ENCODE assay signal across 8 cellular contexts in the genomic region with DNA sequence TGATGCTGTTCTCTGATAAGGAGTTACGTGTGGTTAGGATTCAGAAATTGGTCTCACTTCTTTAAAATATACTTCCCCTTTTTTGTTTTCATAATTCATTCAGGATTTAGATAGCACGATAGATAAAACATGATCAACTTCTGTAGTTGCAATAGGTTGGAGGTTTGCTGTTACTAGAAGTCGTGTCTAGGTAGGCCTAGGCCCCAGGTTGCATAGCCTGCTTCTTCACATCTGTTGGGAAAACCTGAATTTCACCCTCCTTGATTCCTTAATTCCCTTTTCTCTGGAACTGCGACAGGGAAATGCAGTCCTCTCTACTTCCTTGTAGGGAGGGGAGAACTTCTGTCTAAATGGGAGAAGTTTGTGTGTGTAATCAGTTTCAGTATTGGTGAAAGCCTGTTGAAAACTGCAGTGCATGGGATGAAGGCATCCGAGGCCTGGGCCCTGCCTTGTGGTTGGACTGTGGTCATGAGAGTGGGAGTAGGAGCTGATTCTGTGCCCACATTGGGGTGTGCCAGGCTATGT. TPM values are rescaled to one million over a fixed set of nuclear protein-coding genes. Genes with fewer than 3 reads are reported as not detected.
A peak's percentile ranks its signal among the peaks of the same experiment; 100 is the strongest.
DNase-seq lines count a peak whose midpoint lies in the region; ATAC-seq and TF ChIP-seq lines count a peak whose summit lies in the region.

No MANE protein-coding gene starts in this region.

- H4K20me1 ChIP-seq in IMR-90 (ENCODE audit: insufficient read depth, low read length) (no peaks in the 10 kb centered on the region), H9 (ENCODE audit: control insufficient read depth, insufficient read depth, insufficient read length) (no peaks in the 10 kb centered on the region)

- TF ChIP-seq RAD21 in IMR-90 (IDR thresholded peaks at IDR 0.05; ENCODE audit: low read length): no peak

- peak overlapping the region in 8 of 9 donors; percentile 18 to 89 (median 67) for H3K27ac Mint-ChIP-seq in naive thymus-derived CD4-positive, alpha-beta T cell
- no peak overlapping the region; a peak in 1 of 7 replicates for H3K27ac Mint-ChIP-seq in H9

- H3K4ac ChIP-seq in IMR-90 (ENCODE audit: low read depth, low read length) (no peak overlapping the region), H9 (ENCODE audit: low read depth, low read length) (no peak overlapping the region)

- CTCF ChIA-PET in IMR-90 (lab: Yijun Ruan, JAX): interaction anchor here (1.5 to 2.3 kb wide), 3 partner anchors 13 to 58 kb away, joined by 3 to 10 read pairs (median 7); no protein-coding TSS in a partner anchor
- CTCF ChIA-PET in naive thymus-derived CD4-positive, alpha-beta T cell (lab: Charles Lee): interaction anchor here (0.7 to 4.3 kb wide), 8 partner anchors 20 to 572 kb away, joined by 3 to 107 read pairs (median 14); partner anchors contain the start of gene P2RY14

- H3K9me3 ChIP-seq in IMR-90 (ENCODE audit: control insufficient read depth, insufficient read depth, low read length): no peaks in the 10 kb centered on the region
- H3K9me3 ChIP-seq in naive thymus-derived CD4-positive, alpha-beta T cell (ENCODE audit: control insufficient read depth in 2 of 3, low read length in 3 of 3): no peaks in the 10 kb centered on the region
- no peaks in the 10 kb centered on the region for H3K9me3 ChIP-seq in H9 (ENCODE audit: control insufficient read depth, low read depth, low read length)

- TF ChIP-seq CTCF in IMR-90 (conservative IDR thresholded peaks at IDR 0.05; ENCODE audit: low read depth, low read length) (no peak), H9 (conservative IDR thresholded peaks at IDR 0.05) (no peak)

- H3K18ac ChIP-seq in IMR-90 (ENCODE audit: low read depth, low read length): no peak overlapping the region
- H3K18ac ChIP-seq in H9 (ENCODE audit: insufficient read length, low read depth, low read length): no peak overlapping the region

- H2AK5ac ChIP-seq in IMR-90 (ENCODE audit: low read depth, low read length) (no peak overlapping the region), H9 (ENCODE audit: insufficient read length, low read length) (no peak overlapping the region)

- H2BK20ac ChIP-seq in IMR-90 (ENCODE audit: low read depth, low read length) (no peak overlapping the region), H9 (ENCODE audit: low read depth, low read length, poor library complexity, severe bottlenecking) (no peak overlapping the region)

- H4K8ac ChIP-seq in IMR-90 (ENCODE audit: low read depth in 2 of 2, low read length in 2 of 2) (peak overlapping the region in 1 of 2 experiments; percentile 39; a peak in 1 of 4 replicates), H9 (replicated peaks; ENCODE audit: insufficient read length, low read depth, low read length) (no peak overlapping the region)

- H3K79me1 ChIP-seq in IMR-90 (ENCODE audit: low read depth in 1 of 2, low read length in 2 of 2) (no peaks in the 10 kb centered on the region), H9 (ENCODE audit: insufficient read depth, low read depth, low read length, poor library complexity, severe bottlenecking) (no peaks in the 10 kb centered on the region)

- H3T11ph ChIP-seq in H9 (ENCODE audit: low read length): no peak overlapping the region

- H3K27ac ChIP-seq in IMR-90 (ENCODE audit: insufficient read depth, low read length): no peak overlapping the region
- no peak overlapping the region for H3K27ac ChIP-seq in naive thymus-derived CD4-positive, alpha-beta T cell (ENCODE audit: low read depth, low read length)
- H3K27ac ChIP-seq in H9 (ENCODE audit: insufficient read length, low read depth, low read length): no peak overlapping the region

- no peak overlapping the region for H2AK9ac ChIP-seq in IMR-90 (replicated peaks; ENCODE audit: low read depth, low read length, poor library complexity)

- in situ Hi-C loops in IMR-90 (cut with MboI; ENCODE audit: low sequenced_read_pairs): loop anchor here (5.0 kb wide), 2 partner anchors 58 to 108 kb away; partner anchors contain the start of gene P2RY14

- H2BK12ac ChIP-seq in H9 (ENCODE audit: insufficient read length, low read depth, low read length): no peak overlapping the region

- H3K4me3 ChIP-seq in IMR-90 (ENCODE audit: insufficient read depth, low read depth, low read length): no peak overlapping the region
- no peak overlapping the region for H3K4me3 ChIP-seq in naive thymus-derived CD4-positive, alpha-beta T cell (ENCODE audit: low read length)

- H3K9ac ChIP-seq in IMR-90 (ENCODE audit: low read depth, low read length) (no peak overlapping the region), H9 (ENCODE audit: extremely low read depth, insufficient read length, low read length) (no peak overlapping the region)

- H3K23me2 ChIP-seq in H9 (ENCODE audit: insufficient read length, low read depth, low read length, poor library complexity, severe bottlenecking): no peaks in the 10 kb centered on the region

- H4K5ac ChIP-seq in IMR-90 (ENCODE audit: low read depth, low read length): no peak overlapping the region
- no peak overlapping the region for H4K5ac ChIP-seq in H9 (ENCODE audit: insufficient read length, low read depth, low read length)

- no peak overlapping the region for H3K23ac ChIP-seq in IMR-90 (ENCODE audit: low read depth, low read length)
- H3K23ac ChIP-seq in H9 (ENCODE audit: insufficient read length, low read depth, low read length): no peak overlapping the region

- H2BK15ac ChIP-seq in IMR-90 (ENCODE audit: low read depth, low read length) (no peak overlapping the region), H9 (ENCODE audit: low read depth, low read length) (no peak overlapping the region)

- POLR2A ChIA-PET in IMR-90 (lab: Charles Lee; ENCODE audit: unreplicated experiment): no interaction called here
- POLR2A ChIA-PET in naive thymus-derived CD4-positive, alpha-beta T cell (lab: Charles Lee): interaction anchor here (1.2 to 6.4 kb wide), 3 partner anchors 32 to 109 kb away, joined by 3 to 70 read pairs (median 5); partner anchors contain the start of genes GPR171 and P2RY14

- H3K27me3 Mint-ChIP-seq in activated T-cell treated with anti-CD3 and anti-CD28 coated beads, Interleukin-2, amount 50 U/mL, for 4 hours (ENCODE audit: low read depth): no peaks in the 10 kb centered on the region
- H3K27me3 Mint-ChIP-seq in naive thymus-derived CD4-positive, alpha-beta T cell: no peaks in the 10 kb centered on the region
- H3K27me3 Mint-ChIP-seq in H9 (ENCODE audit: low read depth): no peaks in the 10 kb centered on the region

- H4K91ac ChIP-seq in IMR-90 (ENCODE audit: insufficient read depth, low read depth, low read length) (no peak overlapping the region), H9 (ENCODE audit: insufficient read length, low read depth, low read length) (no peak overlapping the region)

- peaks cover 37% of the 10 kb centered on the region for H3K4me1 Mint-ChIP-seq in activated T-cell treated with anti-CD3 and anti-CD28 coated beads, Interleukin-2, amount 50 U/mL, for 4 hours (ENCODE audit: low read depth)
- peaks cover 28 to 59% (median 48%) of the 10 kb centered on the region in 7 donors for H3K4me1 Mint-ChIP-seq in naive thymus-derived CD4-positive, alpha-beta T cell
- H3K4me1 Mint-ChIP-seq in H9: peaks cover 7 to 12% of the 10 kb centered on the region in 2 experiments

- H3K4me2 ChIP-seq in IMR-90 (ENCODE audit: low read depth, low read length): no peak overlapping the region
- no peak overlapping the region for H3K4me2 ChIP-seq in H9 (ENCODE audit: insufficient read depth, insufficient read length, low read length)

- H2BK120ac ChIP-seq in IMR-90 (ENCODE audit: low read depth, low read length): no peak overlapping the region
- no peak overlapping the region for H2BK120ac ChIP-seq in H9 (ENCODE audit: low read depth, low read length, poor library complexity, severe bottlenecking)

- H2AFZ ChIP-seq in IMR-90 (replicated peaks; ENCODE audit: low read length, poor library complexity): no peak overlapping the region
- no peak overlapping the region for H2AFZ ChIP-seq in H9 (ENCODE audit: low read length)

- no CpG with 5 or more reads among the region's 5 CpGs for WGBS in IMR-90 (ENCODE audit: extremely low coverage in 2 of 2, insufficient read length in 1 of 2), 2 experiments
- no CpG with 5 or more reads among the region's 5 CpGs for WGBS in H9 (ENCODE audit: extremely low coverage, insufficient read length, low lambda C conversion rate)

- H3K36me3 Mint-ChIP-seq in activated T-cell treated with anti-CD3 and anti-CD28 coated beads, Interleukin-2, amount 50 U/mL, for 4 hours (ENCODE audit: insufficient read depth): no peaks in the 10 kb centered on the region
- peaks cover 0 to 2% (median 0%) of the 10 kb centered on the region in 5 donors for H3K36me3 Mint-ChIP-seq in naive thymus-derived CD4-positive, alpha-beta T cell
- peaks cover 0 to 13% (median 6%) of the 10 kb centered on the region in 3 experiments; a peak in 3 of 7 replicates for H3K36me3 Mint-ChIP-seq in H9 (ENCODE audit: insufficient read depth in 1 of 3, low read depth in 3 of 3)

- H3K56ac ChIP-seq in IMR-90 (ENCODE audit: extremely low read depth, insufficient read depth, low read length): no peak overlapping the region
- no peak overlapping the region for H3K56ac ChIP-seq in H9 (ENCODE audit: insufficient read length, low read depth, low read length)

- TF ChIP-seq POLR2A in IMR-90 (IDR thresholded peaks at IDR 0.05; ENCODE audit: low read depth, low read length): no peak

- H3K4me1 ChIP-seq in IMR-90 (ENCODE audit: control insufficient read depth, insufficient read depth, low read length) (no peaks in the 10 kb centered on the region), H9 (ENCODE audit: insufficient read depth, low read length) (peaks cover 2% of the 10 kb centered on the region; the same call in 1 of the 2 replicates)
- H3K4me1 ChIP-seq in naive thymus-derived CD4-positive, alpha-beta T cell (ENCODE audit: control insufficient read depth in 2 of 2, insufficient read depth in 2 of 2, low read length in 2 of 2): peaks cover 24 to 30% of the 10 kb centered on the region in 2 donors

- no peaks in the 10 kb centered on the region for H3K9me1 ChIP-seq in IMR-90 (ENCODE audit: insufficient read depth, low read length)

- H3K14ac ChIP-seq in IMR-90 (replicated peaks; ENCODE audit: low read depth, low read length) (0 out of 2 replicates have a peak overlapping the region, but pooled peaks have one; percentile 33), H9 (ENCODE audit: insufficient read depth, low read length) (no peak overlapping the region)

- H3K27me3 ChIP-seq in IMR-90 (ENCODE audit: control insufficient read depth, insufficient read depth, low read length): no peaks in the 10 kb centered on the region
- no peaks in the 10 kb centered on the region for H3K27me3 ChIP-seq in naive thymus-derived CD4-positive, alpha-beta T cell (ENCODE audit: control insufficient read depth in 2 of 2, insufficient read depth in 2 of 2, low read length in 2 of 2)
- H3K27me3 ChIP-seq in H9 (ENCODE audit: insufficient read depth, low read length): no peaks in the 10 kb centered on the region

- dilution Hi-C loops in IMR-90 (cut with HindIII; ENCODE audit: low sequenced_read_pairs, unreplicated experiment): no loop called here

- intact Hi-C loops in IMR-90 (cut with micrococcal nuclease): loop anchor here (10.0 kb wide), 1 partner anchor 265 kb away; no protein-coding TSS in a partner anchor
- intact Hi-C loops in naive thymus-derived CD4-positive, alpha-beta T cell (cut with micrococcal nuclease): loop anchor here (5.0 kb wide), 1 partner anchor 748 kb away; no protein-coding TSS in a partner anchor

- ATAC-seq in IMR-90 (ENCODE audit: low read depth) (no peak), HG03108 (IDR thresholded peaks at IDR 0.05; ENCODE audit: unreplicated experiment) (no peak)
- ATAC-seq in activated T-cell treated with anti-CD3 and anti-CD28 coated beads, Interleukin-2, amount 50 U/mL, for 4 hours: peak; percentile 42 to 52
- peak; percentile 62 for ATAC-seq in naive thymus-derived CD4-positive, alpha-beta T cell

- H2BK5ac ChIP-seq in IMR-90 (ENCODE audit: low read depth, low read length, poor library complexity, severe bottlenecking) (no peak overlapping the region), H9 (ENCODE audit: insufficient read length, low read length) (no peak overlapping the region)

- H3K9me3 Mint-ChIP-seq in activated T-cell treated with anti-CD3 and anti-CD28 coated beads, Interleukin-2, amount 50 U/mL, for 4 hours: no peaks in the 10 kb centered on the region
- H3K9me3 Mint-ChIP-seq in naive thymus-derived CD4-positive, alpha-beta T cell: no peaks in the 10 kb centered on the region
- no peaks in the 10 kb centered on the region for H3K9me3 Mint-ChIP-seq in H9

- no peaks in the 10 kb centered on the region for H3K36me3 ChIP-seq in IMR-90 (ENCODE audit: control insufficient read depth, insufficient read depth, low read length)
- no peaks in the 10 kb centered on the region for H3K36me3 ChIP-seq in naive thymus-derived CD4-positive, alpha-beta T cell (ENCODE audit: control insufficient read depth in 2 of 3, insufficient read depth in 3 of 3, low read length in 3 of 3)

- BruUV-seq in IMR-90 (replicated peaks; lab: Mats Ljungman, UMichigan): no TSS peak

- no peaks in the 10 kb centered on the region for H3K79me2 ChIP-seq in H9 (ENCODE audit: insufficient read depth, low read length)

- DNase-seq in activated CD4-positive, alpha-beta T cell treated with anti-CD3 and anti-CD28 coated beads for 24 hours (ENCODE audit: low read depth in 2 of 2): peak; percentile 23 to 37
- no peak for DNase-seq in activated CD4-positive, alpha-beta T cell treated with anti-CD3 and anti-CD28 coated beads, Interleukin-2, amount 50 U/mL, for 1 hour
- DNase-seq in IMR-90 (no peak), NCI-H1417 (lab: John Stamatoyannopoulos, UW) (no peak), H9 (no peak)
- DNase-seq in activated T-cell treated with anti-CD3 and anti-CD28 coated beads, Interleukin-2, amount 50 U/mL, for 4 hours: no peak
- peak in 1 of 9 donors; percentile 62 for DNase-seq in naive thymus-derived CD4-positive, alpha-beta T cell

- H3K4me3 Mint-ChIP-seq in activated T-cell treated with anti-CD3 and anti-CD28 coated beads, Interleukin-2, amount 50 U/mL, for 4 hours: no peak overlapping the region
- peak overlapping the region in 2 of 10 donors; percentile 41 to 68 for H3K4me3 Mint-ChIP-seq in naive thymus-derived CD4-positive, alpha-beta T cell
- H3K4me3 Mint-ChIP-seq in H9: no peak overlapping the region

RNA-seq across cellular contexts. Expression of gene GPR171, which starts 33.3 kb away (rescaled TPM):
- total RNA-seq in IMR-90 (2012; rRNA removed): not detected in 2 replicates
- polyA plus RNA-seq in IMR-90 (2012; rRNA removed): not detected in 2 replicates
- polyA plus RNA-seq in IMR-90 (2012; cell fraction: cytosol; rRNA removed): not detected in 2 replicates
- not detected in 2 replicates for polyA plus RNA-seq in IMR-90 (2012; cell fraction: nucleus; rRNA removed; ENCODE audit: low replicate concordance)
- 10 to 100 TPM; 72.2 to 85.8 (median 75.3) TPM for total RNA-seq in activated T-cell treated with anti-CD3 and anti-CD28 coated beads, Interleukin-2, amount 50 U/mL, for 4 hours
- 100 to 1,000 TPM in 1 of 5 experiments, 10 to 100 TPM in 4; 16.0 to 251 (median 63.4) TPM for total RNA-seq in naive thymus-derived CD4-positive, alpha-beta T cell
- 100 to 1,000 TPM in 1 of 2 donors, 10 to 100 TPM in 1; 65.5 to 162 TPM for polyA plus RNA-seq in naive thymus-derived CD4-positive, alpha-beta T cell
- total RNA-seq in H9 (2021): not detected in 2 replicates

Comparison
In these comparisons a context has a peak if more than half of its experiments do, and no peak if none do; other contexts are left out.
1. DNase-seq: peak in activated CD4-positive, alpha-beta T cell treated with anti-CD3 and anti-CD28 coated beads for 24 hours (2 of 2); none in activated CD4-positive, alpha-beta T cell treated with anti-CD3 and anti-CD28 coated beads, Interleukin-2, amount 50 U/mL, for 1 hour (single experiment), IMR-90 (single experiment), activated T-cell treated with anti-CD3 and anti-CD28 coated beads, Interleukin-2, amount 50 U/mL, for 4 hours (single experiment), NCI-H1417 (0 of 3) and H9 (single experiment).
2. ATAC-seq: peak in activated T-cell treated with anti-CD3 and anti-CD28 coated beads, Interleukin-2, amount 50 U/mL, for 4 hours (2 of 2) and naive thymus-derived CD4-positive, alpha-beta T cell (single experiment); none in IMR-90 (single experiment) and HG03108 (single experiment).
3. H3K27ac Mint-ChIP-seq: peak in naive thymus-derived CD4-positive, alpha-beta T cell (8 of 9); none in H9 (0 of 3).
4. RNA of gene GPR171, which starts 33.3 kb away (total RNA-seq): 72.2 to 85.8 TPM in activated T-cell treated with anti-CD3 and anti-CD28 coated beads, Interleukin-2, amount 50 U/mL, for 4 hours and 16.0 to 251 TPM in naive thymus-derived CD4-positive, alpha-beta T cell; not detected in IMR-90 and not detected in H9; every median in the first group is over 10 times any median in the second.